13 cellular contexts compared by ENCODE assay signal in the genomic region with DNA sequence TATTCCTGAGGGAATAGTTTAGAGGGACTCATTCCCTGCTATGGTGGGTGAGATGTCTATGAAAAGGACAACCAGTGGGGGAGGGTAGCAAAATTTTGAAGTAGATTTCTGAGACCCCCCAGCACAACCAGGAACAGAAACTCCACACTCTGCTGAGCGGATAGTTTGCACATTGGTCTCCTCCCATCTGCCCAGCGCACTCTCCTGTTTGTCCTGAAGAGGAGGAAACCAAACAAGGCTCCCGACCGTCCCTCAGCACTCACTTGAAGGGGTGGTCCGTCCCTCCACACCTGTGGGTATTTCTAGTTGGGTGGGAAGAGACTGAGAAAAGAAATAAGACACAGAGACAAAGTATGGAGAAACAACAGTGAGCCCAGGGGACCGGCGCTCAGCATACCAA. TPM values are rescaled to one million over a fixed set of nuclear protein-coding genes. Genes with fewer than 3 reads are reported as not detected.
"Had no signal": no experiment of that assay in that cellular context is flagged by ENCODE, and none has a peak within 500 bp of the region (broad histone marks: within the 10 kb centered on the region; RNA-seq: fewer than 3 reads in every experiment).

No MANE protein-coding gene starts in this region.

RNA-seq across cellular contexts. Expression of a gene that starts 41.8 kb away (rescaled TPM):
- total RNA-seq: activated B cell treated with CpG ODN at 0.5 μM for 24 hours; activated CD8-positive, alpha-beta T cell treated with anti-CD3 and anti-CD28 coated beads for 36 hours; activated T-cell treated with anti-CD3 and anti-CD28 coated beads, Interleukin-2, amount 50 U/mL, for 4 hours; activated T-helper 17 cell treated with anti-CD3 and anti-CD28 coated beads, Interleukin-2, amount 50 U/mL, for 72 hours; astrocyte; cardiac septum; cerebellum; dorsolateral prefrontal cortex; esophagus muscularis mucosa; gastrocnemius medialis; glomerular endothelial cell; heart right ventricle; T-helper 2 cell treated with Interferon-gamma antibody and Interleukin-4, amounts not matched to agents 100 ng/mL and 5 ng/mL, for 36 hours had no signal
